ENCODE assay signal across 1 cellular context in the genomic region with DNA sequence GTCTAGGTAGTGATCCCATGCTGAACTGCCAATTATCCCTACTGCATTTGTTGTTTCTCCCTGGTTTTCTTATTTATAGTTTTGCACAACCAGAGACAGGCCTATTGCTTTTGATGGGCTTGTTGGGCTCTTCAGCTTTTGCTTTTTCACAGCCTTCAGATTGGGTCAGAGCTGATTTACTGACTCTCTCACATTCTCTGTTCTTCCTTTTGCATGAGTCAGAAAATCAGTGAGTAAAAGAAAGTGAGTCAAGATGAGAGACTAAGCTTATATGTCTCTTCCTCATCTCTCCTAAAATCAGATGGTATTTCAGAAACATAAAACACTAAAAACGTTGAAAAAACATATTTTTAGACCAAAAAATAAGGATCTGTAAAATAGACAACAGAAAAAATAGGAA.
TF ChIP-seq lines count a peak whose summit lies in the region.

No MANE protein-coding gene starts in this region.

TF ChIP-seq in IMR-90, 13 proteins besides CTCF, POLR2A, EP300 and RAD21:
- TF ChIP-seq MAFK (IDR thresholded peaks at IDR 0.05; ENCODE audit: low read depth, low read length) (no peak), FOS (IDR thresholded peaks at IDR 0.05; ENCODE audit: low read depth, low read length) (peak; percentile 35; the same call in 1 of the 2 replicates)
